Comparison of ENCODE assay signal across 16 cellular contexts in the genomic region with DNA sequence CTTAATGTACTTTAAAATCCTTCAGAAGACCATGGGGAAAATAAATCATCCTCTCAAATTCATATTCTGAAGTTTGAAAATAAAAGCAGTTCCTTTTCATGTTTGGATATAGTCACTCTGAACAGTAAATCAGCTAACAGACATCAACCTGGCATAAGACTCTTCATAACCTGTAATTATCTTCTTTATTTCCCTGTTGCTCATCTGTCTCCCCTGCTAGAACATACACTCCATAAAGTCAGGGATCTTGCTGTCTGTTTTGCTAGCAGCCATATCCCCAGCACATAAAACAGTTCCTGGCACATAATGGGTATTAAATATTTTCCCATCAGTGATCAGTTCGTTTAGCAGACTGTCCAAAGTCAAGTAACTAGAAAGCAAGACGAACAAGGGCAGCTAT. TPM values are rescaled to one million over a fixed set of nuclear protein-coding genes. Genes with fewer than 3 reads are reported as not detected.
DNase-seq lines count a peak whose midpoint lies in the region; ATAC-seq, FAIRE-seq and TF ChIP-seq lines count a peak whose summit lies in the region.
"Had no signal": no experiment of that assay in that cellular context is flagged by ENCODE, and none has a peak within 500 bp of the region (broad histone marks: within the 10 kb centered on the region; RNA-seq: fewer than 3 reads in every experiment).

No MANE protein-coding gene starts in this region.

- no peak overlapping the region for H3K27ac ChIP-seq in CD4-positive, alpha-beta T cell (ENCODE audit: low read depth, low read length)
- H3K27ac ChIP-seq in H9 (ENCODE audit: insufficient read length, low read depth, low read length), result no peak overlapping the region
- H3K27ac ChIP-seq: BLaER1 had no signal

- no peak overlapping the region for H4K8ac ChIP-seq in H9 (replicated peaks; ENCODE audit: insufficient read length, low read depth, low read length)

- no peak overlapping the region for H3K4me2 ChIP-seq in H9 (ENCODE audit: insufficient read depth, insufficient read length, low read length)
- H3K4me2 ChIP-seq: BLaER1 had no signal

- H2AFZ ChIP-seq in H9 (ENCODE audit: low read length), result no peak overlapping the region

- no CpG with 5 or more reads among the region's 2 CpGs for WGBS in H9 (ENCODE audit: extremely low coverage, insufficient read length, low lambda C conversion rate)

- no peaks in the 10 kb centered on the region for H3K27me3 ChIP-seq in CD4-positive, alpha-beta T cell (ENCODE audit: control insufficient read depth, insufficient read depth, low read length)
- no peaks in the 10 kb centered on the region for H3K27me3 ChIP-seq in H9 (ENCODE audit: insufficient read depth, low read length)
- H3K27me3 ChIP-seq: BLaER1 had no signal

- H3K9me3 Mint-ChIP-seq in CD4-positive, alpha-beta T cell, result no peaks in the 10 kb centered on the region
- H3K9me3 Mint-ChIP-seq in HFFc6 (no peaks in the 10 kb centered on the region), brain (peaks cover 0 to 3% (median 0%) of the 10 kb centered on the region in 5 experiments), H9 (no peaks in the 10 kb centered on the region; a peak in 1 of 5 replicates)
- no peaks in the 10 kb centered on the region for H3K9me3 Mint-ChIP-seq in activated naive CD4-positive, alpha-beta T cell treated with anti-CD3 and anti-CD28 coated beads for 36 hours
- H3K9me3 Mint-ChIP-seq: activated CD4-positive, alpha-beta T cell treated with anti-CD3 and anti-CD28 coated beads, Interleukin-2, amount 10 ng/mL, durations not matched to agents 24 days and 14 days had no signal

- no peak for ATAC-seq in CD4-positive, alpha-beta T cell (ENCODE audit: poor library complexity)
- ATAC-seq in omental fat pad (ENCODE audit: low FRiP score) (peak; percentile 23), HG03432 (IDR thresholded peaks at IDR 0.05; ENCODE audit: unreplicated experiment) (no peak)

- H3K4me1 Mint-ChIP-seq in CD4-positive, alpha-beta T cell (ENCODE audit: low read depth), result peaks cover 79% of the 10 kb centered on the region
- peaks cover 90% of the 10 kb centered on the region for H3K4me1 Mint-ChIP-seq in HFFc6 (ENCODE audit: low read depth)
- peaks cover 84% of the 10 kb centered on the region for H3K4me1 Mint-ChIP-seq in brain
- H3K4me1 Mint-ChIP-seq in activated naive CD4-positive, alpha-beta T cell treated with anti-CD3 and anti-CD28 coated beads for 36 hours (ENCODE audit: low read depth), result peaks cover 65% of the 10 kb centered on the region
- peaks cover 35 to 42% of the 10 kb centered on the region in 2 experiments for H3K4me1 Mint-ChIP-seq in H9

- H3K4me1 ChIP-seq in H9 (ENCODE audit: insufficient read depth, low read length), result peaks cover 9% of the 10 kb centered on the region; the same call in 1 of the 2 replicates

- no peak overlapping the region for H3K23ac ChIP-seq in H9 (ENCODE audit: insufficient read length, low read depth, low read length)

- H3K4me3 Mint-ChIP-seq in CD4-positive, alpha-beta T cell, result peak overlapping the region; percentile 23
- H3K4me3 Mint-ChIP-seq in HFFc6 (no peak overlapping the region), brain (peak overlapping the region in 3 of 5 experiments; percentile 14 to 64 (median 28)), H9 (no peak overlapping the region)
- H3K4me3 Mint-ChIP-seq in activated naive CD4-positive, alpha-beta T cell treated with anti-CD3 and anti-CD28 coated beads for 36 hours, result no peak overlapping the region
- H3K4me3 Mint-ChIP-seq: activated CD4-positive, alpha-beta T cell treated with anti-CD3 and anti-CD28 coated beads, Interleukin-2, amount 10 ng/mL, durations not matched to agents 24 days and 14 days had no signal

- H3K27ac Mint-ChIP-seq in CD4-positive, alpha-beta T cell, result peak overlapping the region; percentile 81
- H3K27ac Mint-ChIP-seq in HFFc6 (peak overlapping the region; percentile 22), brain (peak overlapping the region in 4 of 5 experiments; percentile 11 to 71 (median 52)), H9 (peak overlapping the region in 1 of 3 experiments; percentile 74; a peak in 1 of 7 replicates)
- no peak overlapping the region for H3K27ac Mint-ChIP-seq in activated naive CD4-positive, alpha-beta T cell treated with anti-CD3 and anti-CD28 coated beads for 36 hours
- H3K27ac Mint-ChIP-seq: activated CD4-positive, alpha-beta T cell treated with anti-CD3 and anti-CD28 coated beads, Interleukin-2, amount 10 ng/mL, durations not matched to agents 24 days and 14 days had no signal

- CTCF ChIA-PET in CD4-positive, alpha-beta T cell (lab: Charles Lee), result interaction anchor here (1.1 kb wide), 1 partner anchor 8 kb away, joined by 3 read pairs; no protein-coding TSS in a partner anchor
- CTCF ChIA-PET in activated naive CD4-positive, alpha-beta T cell treated with anti-CD3 and anti-CD28 coated beads for 36 hours (lab: Charles Lee), result interaction anchor here (0.5 to 1.2 kb wide), 2 partner anchors 11 to 52 kb away, joined by 3 to 4 read pairs; a partner anchor contains a TSS

- no peak overlapping the region for H4K91ac ChIP-seq in H9 (ENCODE audit: insufficient read length, low read depth, low read length)

- no peak overlapping the region for H2AK5ac ChIP-seq in H9 (ENCODE audit: insufficient read length, low read length)

- no peaks in the 10 kb centered on the region for H3K27me3 Mint-ChIP-seq in CD4-positive, alpha-beta T cell
- no peaks in the 10 kb centered on the region; the same call in 1 of the 2 replicates for H3K27me3 Mint-ChIP-seq in HFFc6 (ENCODE audit: insufficient read depth)
- no peaks in the 10 kb centered on the region for H3K27me3 Mint-ChIP-seq in brain
- no peaks in the 10 kb centered on the region for H3K27me3 Mint-ChIP-seq in activated naive CD4-positive, alpha-beta T cell treated with anti-CD3 and anti-CD28 coated beads for 36 hours (ENCODE audit: low read depth)
- no peaks in the 10 kb centered on the region for H3K27me3 Mint-ChIP-seq in H9 (ENCODE audit: low read depth)
- H3K27me3 Mint-ChIP-seq: activated CD4-positive, alpha-beta T cell treated with anti-CD3 and anti-CD28 coated beads, Interleukin-2, amount 10 ng/mL, durations not matched to agents 24 days and 14 days had no signal

- H2BK5ac ChIP-seq in H9 (ENCODE audit: insufficient read length, low read length), result no peak overlapping the region

- no peak overlapping the region for H2BK12ac ChIP-seq in H9 (ENCODE audit: insufficient read length, low read depth, low read length)

- H2BK20ac ChIP-seq in H9 (ENCODE audit: low read depth, low read length, poor library complexity, severe bottlenecking), result no peak overlapping the region

- no peak for FAIRE-seq in HTR-8/SVneo (lab: Jason Lieb, UNC)
- FAIRE-seq: bronchial epithelial cell, H54 had no signal

- no peak overlapping the region for H4K5ac ChIP-seq in H9 (ENCODE audit: insufficient read length, low read depth, low read length)

- H3K56ac ChIP-seq in H9 (ENCODE audit: insufficient read length, low read depth, low read length), result no peak overlapping the region

- no peaks in the 10 kb centered on the region for H3K23me2 ChIP-seq in H9 (ENCODE audit: insufficient read length, low read depth, low read length, poor library complexity, severe bottlenecking)

- no peak overlapping the region for H3K9ac ChIP-seq in H9 (ENCODE audit: extremely low read depth, insufficient read length, low read length)
- H3K9ac ChIP-seq: BLaER1 had no signal

- no peaks in the 10 kb centered on the region for H4K20me1 ChIP-seq in H9 (ENCODE audit: control insufficient read depth, insufficient read depth, insufficient read length)

- H2BK15ac ChIP-seq in H9 (ENCODE audit: low read depth, low read length), result no peak overlapping the region

- no peak overlapping the region for H3T11ph ChIP-seq in H9 (ENCODE audit: low read length)

- no peak for TF ChIP-seq CTCF in CD4-positive, alpha-beta T cell (IDR thresholded peaks at IDR 0.05)
- TF ChIP-seq CTCF in HFFc6 (IDR thresholded peaks at IDR 0.05), result no peak
- TF ChIP-seq CTCF in brain (conservative IDR thresholded peaks at IDR 0.05), result no peak
- TF ChIP-seq CTCF in omental fat pad (IDR thresholded peaks at IDR 0.05), result no peak
- no peak for TF ChIP-seq CTCF in H9 (conservative IDR thresholded peaks at IDR 0.05)

- H3K4ac ChIP-seq in H9 (ENCODE audit: low read depth, low read length), result no peak overlapping the region

- H3K9me3 ChIP-seq in CD4-positive, alpha-beta T cell (ENCODE audit: control insufficient read depth, low read length), result no peaks in the 10 kb centered on the region
- H3K9me3 ChIP-seq in H9 (ENCODE audit: control insufficient read depth, low read depth, low read length), result no peaks in the 10 kb centered on the region

- H3K79me2 ChIP-seq in H9 (ENCODE audit: insufficient read depth, low read length), result peaks cover 30% of the 10 kb centered on the region; the same call in 1 of the 2 replicates

- DNase-seq in CD4-positive, alpha-beta T cell, result no peak
- DNase-seq in HFFc6 (no peak), omental fat pad (ENCODE audit: low spot score) (no peak), H9 (no peak), HTR-8/SVneo (ENCODE audit: insufficient read length, low spot score) (no peak)
- no peak for DNase-seq in activated naive CD4-positive, alpha-beta T cell treated with anti-CD3 and anti-CD28 coated beads for 36 hours
- DNase-seq: activated effector memory CD4-positive, alpha-beta T cell treated with anti-CD3 and anti-CD28 coated beads, Interleukin-2, amount 50 U/mL, for 16 hours; NK-92 treated with Interleukin-12 subunit alpha and Interleukin-12 subunit beta, amount 100 ng/mL, for 24 hours; stimulated activated CD4-positive, alpha-beta T cell treated with anti-CD3 and anti-CD28 coated beads, Interleukin-4, amount 100 ng/mL, for 24 hours; stimulated activated naive CD4-positive, alpha-beta T cell had no signal

- H3K36me3 Mint-ChIP-seq in CD4-positive, alpha-beta T cell (ENCODE audit: low read depth), result no peaks in the 10 kb centered on the region
- peaks cover 22% of the 10 kb centered on the region; the same call in 1 of the 2 replicates for H3K36me3 Mint-ChIP-seq in HFFc6 (ENCODE audit: low read depth)
- peaks cover 48% of the 10 kb centered on the region for H3K36me3 Mint-ChIP-seq in brain
- H3K36me3 Mint-ChIP-seq in activated naive CD4-positive, alpha-beta T cell treated with anti-CD3 and anti-CD28 coated beads for 36 hours (ENCODE audit: low read depth), result no peaks in the 10 kb centered on the region
- H3K36me3 Mint-ChIP-seq in H9 (ENCODE audit: insufficient read depth in 1 of 3, low read depth in 3 of 3), result no peaks in the 10 kb centered on the region; a peak in 1 of 7 replicates

- intact Hi-C loops in CD4-positive, alpha-beta T cell (cut with DNase I, micrococcal nuclease), result no loop called here
- intact Hi-C loops in activated naive CD4-positive, alpha-beta T cell treated with anti-CD3 and anti-CD28 coated beads for 36 hours (cut with micrococcal nuclease), result no loop called here

- H3K79me1 ChIP-seq in H9 (ENCODE audit: insufficient read depth, low read depth, low read length, poor library complexity, severe bottlenecking), result peaks cover 5% of the 10 kb centered on the region

- H2BK120ac ChIP-seq in H9 (ENCODE audit: low read depth, low read length, poor library complexity, severe bottlenecking), result no peak overlapping the region

- POLR2A ChIA-PET in CD4-positive, alpha-beta T cell (lab: Charles Lee), result no interaction called here

- H3K18ac ChIP-seq in H9 (ENCODE audit: insufficient read length, low read depth, low read length), result no peak overlapping the region

- no peak overlapping the region for H3K14ac ChIP-seq in H9 (ENCODE audit: insufficient read depth, low read length)

RNA-seq across cellular contexts. Expression of a gene that starts 11.2 kb away (rescaled TPM):
- total RNA-seq in CD4-positive, alpha-beta T cell, result 10 to 100 TPM; 10.5 to 11.3 TPM
- total RNA-seq in HFFc6 (2021; fragmentation: NEBNext Ultra II Directional; extraction: Animal tissue kit (Norgen Biotek cat#: 25700)), result 10 to 100 TPM; 31.6 to 42.2 (median 33.8) TPM
- polyA plus RNA-seq in brain (ENCODE audit: insufficient read depth, low read depth, low replicate concordance), result 32.4 TPM
- total RNA-seq in omental fat pad (10 to 100 TPM; 41.3 to 54.7 (median 49.5) TPM), H9 (2021) (42.1 and 44.6 TPM in 2 replicates)
- 1 to 10 TPM; 6.3 to 7.7 TPM for total RNA-seq in activated naive CD4-positive, alpha-beta T cell treated with anti-CD3 and anti-CD28 coated beads for 36 hours

Comparison
In these comparisons a context has a peak if more than half of its experiments do, and no peak if none do; other contexts are left out.
1. H3K4me3 Mint-ChIP-seq: peak in CD4-positive, alpha-beta T cell (single experiment) and brain (3 of 5); none in HFFc6 (single experiment), activated naive CD4-positive, alpha-beta T cell treated with anti-CD3 and anti-CD28 coated beads for 36 hours (single experiment) and H9 (0 of 2).